8 cellular contexts compared by ENCODE assay signal in the genomic region with DNA sequence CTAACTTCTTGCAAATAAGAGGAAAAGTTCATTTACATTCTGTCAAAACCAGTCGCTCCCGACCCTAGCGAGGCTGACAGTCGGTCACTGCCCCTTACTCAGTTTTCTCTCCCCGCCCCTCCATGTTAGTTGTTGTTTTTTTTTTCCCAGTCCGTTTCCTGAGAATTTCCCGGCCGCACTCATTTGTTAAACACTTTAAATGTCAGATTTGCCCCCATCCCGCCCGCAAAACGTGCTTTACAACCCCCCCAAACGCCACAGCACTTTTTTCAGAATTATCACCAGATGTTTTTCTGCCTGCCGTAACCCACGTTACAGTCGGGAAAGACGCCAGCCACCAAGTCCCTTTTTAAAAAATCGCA.
A peak's percentile ranks its signal among the peaks of the same experiment; 100 is the strongest.
DNase-seq lines count a peak whose midpoint lies in the region; ATAC-seq and TF ChIP-seq lines count a peak whose summit lies in the region.

No MANE protein-coding gene starts in this region.

- peaks cover 33% of the 10 kb centered on the region for H3F3A ChIP-seq in PC-9 (ENCODE audit: insufficient read depth, low read depth)

- H3K79me2 ChIP-seq in PC-9 (ENCODE audit: low read depth) = peaks cover 20% of the 10 kb centered on the region

- ATAC-seq in GM18502 (IDR thresholded peaks at IDR 0.05; ENCODE audit: poor library complexity, unreplicated experiment) = no peak

- WGBS in esophagus, 2 donors = 4 to 29% methylated on average over 17 of the region's 17 CpGs

- H3K27ac ChIP-seq in PC-9 (peak overlapping the region; percentile 77), esophagus (ENCODE audit: low read depth in 2 of 2, low read length in 1 of 2) (no peak overlapping the region)

- DNase-seq in PC-9 (no peak), retina (peak; percentile 40), COLO829 (ENCODE audit: low spot score) (no peak), dermis blood vessel endothelial cell (no peak), NK-92 (lab: John Stamatoyannopoulos, UW; ENCODE audit: unreplicated experiment) (no peak)

- H3K9ac ChIP-seq in ES-I3 (ENCODE audit: low read depth, low read length) = peak overlapping the region; percentile 95

- POLR2A ChIA-PET in PC-9 (lab: Charles Lee; ENCODE audit: unreplicated experiment) = no interaction called here

- H3K4me1 ChIP-seq in ES-I3 (ENCODE audit: insufficient read depth, low read length) (peaks cover 27% of the 10 kb centered on the region), PC-9 (replicated peaks; ENCODE audit: insufficient read depth) (peaks cover 33% of the 10 kb centered on the region), esophagus (ENCODE audit: control insufficient read depth in 2 of 2, insufficient read depth in 2 of 2, low read length in 1 of 2) (peaks cover 0 to 6% of the 10 kb centered on the region in 2 donors)

- H3K9me3 ChIP-seq in ES-I3 (ENCODE audit: control insufficient read depth, insufficient read depth, low read length) = no peaks in the 10 kb centered on the region
- H3K9me3 ChIP-seq in PC-9 (ENCODE audit: insufficient read depth, low read depth) = no peaks in the 10 kb centered on the region
- peaks cover 0 to 11% of the 10 kb centered on the region in 2 donors for H3K9me3 ChIP-seq in esophagus (ENCODE audit: control insufficient read depth in 2 of 2, insufficient read depth in 1 of 2, low read depth in 1 of 2, low read length in 1 of 2)

- H3K36me3 ChIP-seq in ES-I3 (ENCODE audit: insufficient read depth, low read length) = no peaks in the 10 kb centered on the region
- 0 out of 2 replicates have a peak, but pooled peaks cover 3% of the 10 kb centered on the region for H3K36me3 ChIP-seq in PC-9 (ENCODE audit: low read depth)
- H3K36me3 ChIP-seq in esophagus (ENCODE audit: control insufficient read depth in 2 of 2, insufficient read depth in 2 of 2, low read length in 1 of 2) = no peaks in the 10 kb centered on the region

- H3K27me3 ChIP-seq in PC-9 (ENCODE audit: insufficient read depth, low read depth) = no peaks in the 10 kb centered on the region
- peaks cover 0 to 11% of the 10 kb centered on the region in 2 donors for H3K27me3 ChIP-seq in esophagus (ENCODE audit: control insufficient read depth in 1 of 2, insufficient read depth in 2 of 2, low read length in 2 of 2)

- no TSS peak for BruUV-seq in PC-9 (replicated peaks; lab: Mats Ljungman, UMichigan)

- H3K4me3 ChIP-seq in PC-9 (peak overlapping the region; percentile 79), esophagus (ENCODE audit: low read depth in 1 of 2, low read length in 2 of 2) (peak overlapping the region; percentile 41 to 67)

- peak overlapping the region; percentile 82 for H3K4me2 ChIP-seq in PC-9

- no peaks in the 10 kb centered on the region for H3K9me2 ChIP-seq in PC-9 (ENCODE audit: insufficient read depth)

- intact Hi-C loops in PC-9 (cut with micrococcal nuclease; ENCODE audit: unreplicated experiment) = no loop called here

- no peak for TF ChIP-seq CTCF in PC-9 (conservative IDR thresholded peaks at IDR 0.05)

- CTCF ChIA-PET in PC-9 (lab: Charles Lee) = no interaction called here

- no peaks in the 10 kb centered on the region for H4K20me1 ChIP-seq in PC-9 (ENCODE audit: insufficient read depth)

- peak overlapping the region; percentile 89 for H2AFZ ChIP-seq in PC-9
